Comparison of ENCODE assay signal across 14 cellular contexts in the genomic region with DNA sequence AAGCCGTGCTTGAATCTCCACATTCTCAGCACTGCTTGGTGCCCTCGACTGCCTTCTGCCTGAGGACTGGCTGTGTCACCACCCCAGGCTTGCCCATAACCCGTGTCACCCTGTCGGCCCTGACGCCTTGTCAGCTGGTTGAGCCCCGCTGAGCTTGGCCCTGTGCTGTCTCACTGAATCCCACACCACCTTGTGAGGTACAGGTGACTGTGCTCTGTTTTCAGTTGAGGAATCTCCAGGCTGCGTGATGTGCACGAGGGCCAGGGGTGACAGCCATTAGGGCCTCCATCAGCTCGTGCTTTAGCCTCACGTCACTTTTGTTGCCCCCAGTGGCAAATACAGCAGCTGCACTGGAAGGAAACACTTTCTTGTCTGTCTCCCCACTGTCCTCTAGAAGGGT.
A peak's percentile ranks its signal among the peaks of the same experiment; 100 is the strongest.
DNase-seq lines count a peak whose midpoint lies in the region; ATAC-seq, FAIRE-seq and TF ChIP-seq lines count a peak whose summit lies in the region.
"Had no signal": no experiment of that assay in that cellular context is flagged by ENCODE, and none has a peak within 500 bp of the region (broad histone marks: within the 10 kb centered on the region; RNA-seq: fewer than 3 reads in every experiment).

No MANE protein-coding gene starts in this region.

- H2BK15ac ChIP-seq in H1 (ENCODE audit: low read length) = no peak overlapping the region

- H2AFZ ChIP-seq in KMS-11 (ENCODE audit: low read depth) (no peak overlapping the region), H1 (ENCODE audit: low read length) (no peak overlapping the region)

- no peaks in the 10 kb centered on the region for H3K23me2 ChIP-seq in H1 (ENCODE audit: low read depth, low read length)

- no peak overlapping the region for H3K4ac ChIP-seq in H1 (replicated peaks; ENCODE audit: insufficient read length, low read depth, low read length)

- no peak overlapping the region for H3K14ac ChIP-seq in H1 (ENCODE audit: insufficient read length)

- no peak overlapping the region for H3K4me2 ChIP-seq in KMS-11
- no peak overlapping the region for H3K4me2 ChIP-seq in H1 (ENCODE audit: insufficient read depth in 1 of 2, low read depth in 2 of 2, low read length in 2 of 2)

- H3K27me3 ChIP-seq in KMS-11 (ENCODE audit: insufficient read depth, low read depth) (no peaks in the 10 kb centered on the region), H1 (replicated peaks in 1 of 4; ENCODE audit: control insufficient read depth in 3 of 4, extremely low read depth in 1 of 4, insufficient read depth in 3 of 4, low read length in 3 of 4) (no peaks in the 10 kb centered on the region)

- H2BK12ac ChIP-seq in H1 (ENCODE audit: low read depth, low read length) = no peak overlapping the region; the same call in 1 of the 2 replicates

- no peak overlapping the region for H4K91ac ChIP-seq in H1 (replicated peaks; ENCODE audit: insufficient read length, low read length)

- no peak overlapping the region for H2BK5ac ChIP-seq in H1 (ENCODE audit: low read depth, low read length)

- H3K18ac ChIP-seq in H1 (ENCODE audit: extremely low read depth, low read length) = no peak overlapping the region

- no peak overlapping the region for H2BK20ac ChIP-seq in H1 (ENCODE audit: low read length)

- H4K20me1 ChIP-seq in KMS-11 (ENCODE audit: insufficient read depth) (no peaks in the 10 kb centered on the region), H1 (replicated peaks in 1 of 2; ENCODE audit: control insufficient read depth in 1 of 2, insufficient read depth in 2 of 2, low read length in 2 of 2) (peaks cover 0 to 5% of the 10 kb centered on the region in 2 experiments)

- H3K4me1 ChIP-seq in KMS-11 (ENCODE audit: low read depth, poor library complexity, severe bottlenecking) = no peaks in the 10 kb centered on the region
- no peaks in the 10 kb centered on the region for H3K4me1 ChIP-seq in H1 (replicated peaks in 1 of 4; ENCODE audit: control insufficient read depth in 3 of 4, insufficient read depth in 4 of 4, low read length in 3 of 4)

- no peak for TF ChIP-seq POLR2A in H1 (IDR thresholded peaks at IDR 0.05; ENCODE audit: control extremely low read depth in 1 of 2, low read depth in 2 of 2, low read length in 2 of 2)

- no peaks in the 10 kb centered on the region for H3K36me3 ChIP-seq in KMS-11 (ENCODE audit: insufficient read depth)
- H3K36me3 ChIP-seq in H1 (ENCODE audit: control insufficient read depth in 2 of 4, insufficient read depth in 4 of 4, low read length in 3 of 4) = no peaks in the 10 kb centered on the region

- H3K56ac ChIP-seq in H1 (replicated peaks; ENCODE audit: insufficient read length, low read depth, low read length) = no peak overlapping the region

- H3K27ac ChIP-seq in KMS-11 (no peak overlapping the region), H1 (ENCODE audit: low read depth, low read length) (no peak overlapping the region)
- H3K27ac ChIP-seq: C4-2B had no signal

- H4K8ac ChIP-seq in H1 (ENCODE audit: extremely low read depth, insufficient read depth, low read length) = no peak overlapping the region

- POLR2A ChIA-PET in H1 (lab: Charles Lee; ENCODE audit: partially characterized antibody) = no interaction called here

- peaks cover 21 to 66% of the 10 kb centered on the region in 2 experiments for H3K9me3 ChIP-seq in H1 (ENCODE audit: insufficient read depth in 2 of 2, low read depth in 1 of 2, low read length in 1 of 2)

- CTCF ChIA-PET in H1 (lab: Charles Lee; ENCODE audit: partially characterized antibody) = interaction anchor here (0.8 to 1.6 kb wide), 9 partner anchors 8 to 131 kb away, joined by 3 to 5 read pairs (median 3); no protein-coding TSS in a partner anchor

- ATAC-seq in sciatic nerve = no peak
- ATAC-seq: activated CD8-positive, alpha-beta T cell treated with anti-CD3 and anti-CD28 coated beads for 36 hours had no signal

- H3K23ac ChIP-seq in H1 (ENCODE audit: insufficient read length) = no peak overlapping the region

- TF ChIP-seq EP300 in H1 (IDR thresholded peaks at IDR 0.05; ENCODE audit: borderline replicate concordance in 1 of 2, low read depth in 2 of 2, low read length in 2 of 2) = no peak

- FAIRE-seq in H1 (lab: Jason Lieb, UNC) = no peak
- FAIRE-seq: astrocyte, GM12891 had no signal

- no peak overlapping the region for H4K5ac ChIP-seq in H1 (ENCODE audit: insufficient read length, low read depth, low read length)

- H3K79me2 ChIP-seq in KMS-11 (ENCODE audit: insufficient read depth, low read depth) (no peaks in the 10 kb centered on the region), H1 (ENCODE audit: control insufficient read depth in 1 of 2, insufficient read depth in 2 of 2, low read length in 2 of 2) (no peaks in the 10 kb centered on the region)

- TF ChIP-seq CTCF in KMS-11 (conservative IDR thresholded peaks at IDR 0.05; ENCODE audit: low read depth, low read length) (0 out of 2 replicates have a peak, but pooled peaks have one; percentile 28), H1 (IDR thresholded peaks at IDR 0.05; ENCODE audit: control extremely low read depth in 1 of 3, insufficient read depth in 1 of 3, low read depth in 1 of 3, low read length in 3 of 3) (peak in 2 of 3 experiments; percentile 16 to 48; a peak in 2 of 4 replicates)

- intact Hi-C loops in sciatic nerve (cut with DNase I) = no loop called here

- H3K9ac ChIP-seq in KMS-11 (no peak overlapping the region), H1 (replicated peaks in 1 of 4; ENCODE audit: extremely low read depth in 1 of 4, low read depth in 3 of 4, low read length in 3 of 4) (no peak overlapping the region)

- TF ChIP-seq RAD21 in H1 (IDR thresholded peaks at IDR 0.05 in 1 of 2, conservative IDR thresholded peaks at IDR 0.05 in 1 of 2; ENCODE audit: low read depth in 2 of 2, low read length in 2 of 2) = peak; percentile 8 to 28; a peak in 2 of 4 replicates

- WGBS in H1 (ENCODE audit: extremely low coverage in 1 of 2, insufficient coverage in 1 of 2, insufficient read length in 1 of 2, insufficient replicate concordance in 2 of 2, low coverage in 1 of 2, low lambda C conversion rate in 2 of 2, missing lambda C conversion rate in 1 of 2), 2 experiments = 86% methylated on average over 10 of the region's 10 CpGs; no CpG with 5 or more reads in 1 of the 2 experiments

- no peak overlapping the region for H2BK120ac ChIP-seq in H1 (replicated peaks; ENCODE audit: low read depth, low read length)

- H3K4me3 ChIP-seq in KMS-11 (IDR thresholded peaks at IDR 0.05; ENCODE audit: insufficient read depth, low read depth, low read length) (no peak overlapping the region), H1 (ENCODE audit: extremely low read depth in 1 of 4, insufficient read depth in 2 of 4, low read depth in 3 of 4, low read length in 4 of 4) (no peak overlapping the region)

- H3K79me1 ChIP-seq in H1 (ENCODE audit: low read depth, low read length) = no peaks in the 10 kb centered on the region

- H2AK5ac ChIP-seq in H1 (ENCODE audit: low read depth, low read length) = no peak overlapping the region

- DNase-seq in NCI-H82 (lab: John Stamatoyannopoulos, UW) = peak; percentile 7
- DNase-seq in NCI-H82 treated with DMSO at 0.1 percent for 48 hours (lab: John Stamatoyannopoulos, UW; ENCODE audit: unreplicated experiment) = no peak
- no peak for DNase-seq in H1 (ENCODE audit: low read depth in 1 of 2, low spot score in 2 of 2)
- DNase-seq in sciatic nerve (ENCODE audit: low spot score) = peak; percentile 32
- no peak for DNase-seq in SHP77 treated with DMSO at 0.1 percent for 48 hours (lab: John Stamatoyannopoulos, UW)
- DNase-seq in nucleus accumbens (lab: John Stamatoyannopoulos, UW) = no peak
- no peak for DNase-seq in NCI-H226
- DNase-seq: 8988T; activated CD8-positive, alpha-beta T cell treated with anti-CD3 and anti-CD28 coated beads for 36 hours; glutamatergic neuron had no signal

TF ChIP-seq in H1, 55 proteins besides CTCF, POLR2A, EP300 and RAD21:
- TF ChIP-seq TCF12 (IDR thresholded peaks at IDR 0.05; ENCODE audit: low read depth, low read length) (no peak), SRF (IDR thresholded peaks at IDR 0.05; ENCODE audit: low read depth, low read length) (no peak), CREB1 (IDR thresholded peaks at IDR 0.05) (no peak), BACH1 (IDR thresholded peaks at IDR 0.05; ENCODE audit: low read length) (no peak), FOSL1 (IDR thresholded peaks at IDR 0.05; ENCODE audit: insufficient read depth, low read depth, low read length) (no peak), CTBP2 (IDR thresholded peaks at IDR 0.05; ENCODE audit: borderline replicate concordance, insufficient read depth, insufficient read length, low read length) (no peak), SIX5 (IDR thresholded peaks at IDR 0.05; ENCODE audit: low read depth, low read length) (no peak), CBX5 (IDR thresholded peaks at IDR 0.05; ENCODE audit: low read depth, low read length) (no peak), PHF8 (conservative IDR thresholded peaks at IDR 0.05; ENCODE audit: low read depth, low read length) (no peak), SIN3A (conservative IDR thresholded peaks at IDR 0.05 in 1 of 2, IDR thresholded peaks at IDR 0.05 in 1 of 2; ENCODE audit: low read depth in 1 of 2, low read length in 2 of 2) (no peak)
- TF ChIP-seq, protein P1, sequence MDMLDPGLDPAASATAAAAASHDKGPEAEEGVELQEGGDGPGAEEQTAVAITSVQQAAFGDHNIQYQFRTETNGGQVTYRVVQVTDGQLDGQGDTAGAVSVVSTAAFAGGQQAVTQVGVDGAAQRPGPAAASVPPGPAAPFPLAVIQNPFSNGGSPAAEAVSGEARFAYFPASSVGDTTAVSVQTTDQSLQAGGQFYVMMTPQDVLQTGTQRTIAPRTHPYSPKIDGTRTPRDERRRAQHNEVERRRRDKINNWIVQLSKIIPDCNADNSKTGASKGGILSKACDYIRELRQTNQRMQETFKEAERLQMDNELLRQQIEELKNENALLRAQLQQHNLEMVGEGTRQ (IDR thresholded peaks at IDR 0.05; ENCODE audit: low read length) = no peak
- TF ChIP-seq, protein P2, sequence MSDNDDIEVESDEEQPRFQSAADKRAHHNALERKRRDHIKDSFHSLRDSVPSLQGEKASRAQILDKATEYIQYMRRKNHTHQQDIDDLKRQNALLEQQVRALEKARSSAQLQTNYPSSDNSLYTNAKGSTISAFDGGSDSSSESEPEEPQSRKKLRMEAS (IDR thresholded peaks at IDR 0.05) = no peak
TF ChIP-seq in H1: peak in this region for 0.

Comparison
In these comparisons a context has a peak if more than half of its experiments do, and no peak if none do; other contexts are left out.
1. DNase-seq: peak in NCI-H82 (single experiment) and sciatic nerve (single experiment); none in NCI-H82 treated with DMSO at 0.1 percent for 48 hours (single experiment), H1 (0 of 2), SHP77 treated with DMSO at 0.1 percent for 48 hours (single experiment), nucleus accumbens (0 of 56) and NCI-H226 (single experiment).